Comparison of ENCODE assay signal across 29 cellular contexts in the genomic region with DNA sequence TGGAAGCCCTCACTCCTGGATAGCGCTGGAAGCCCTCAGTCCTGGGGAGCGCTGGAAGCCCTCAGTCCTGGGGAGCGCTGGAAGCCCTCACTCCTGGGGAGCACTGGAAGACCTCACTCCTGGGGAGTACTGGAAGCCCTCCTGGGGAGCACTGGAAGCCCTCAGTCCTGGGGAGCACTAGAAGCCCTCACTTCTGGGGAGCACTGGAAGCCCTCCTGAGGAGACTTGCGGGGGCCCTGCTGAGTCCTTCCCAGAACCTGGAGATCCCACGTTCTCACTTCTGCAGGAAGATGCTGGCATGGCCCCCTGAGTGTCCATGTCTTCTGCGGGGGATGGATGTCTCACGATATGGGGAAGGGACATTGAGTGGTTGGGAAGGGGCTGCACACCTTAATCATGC.
"Had no signal": no experiment of that assay in that cellular context is flagged by ENCODE, and none has a peak within 500 bp of the region (broad histone marks: within the 10 kb centered on the region; RNA-seq: fewer than 3 reads in every experiment).

No MANE protein-coding gene starts in this region.

- ATAC-seq: stimulated activated effector memory CD8-positive, alpha-beta T cell treated with anti-CD3 and anti-CD28 coated beads, Interleukin-12 subunit alpha, Interleukin-12 subunit beta, amount 100 ng/mL, for 72 hours; stimulated activated memory B cell treated with anti-CD40 and anti-IgM and Interleukin-4, amounts not matched to agents 10 μg/mL and 1 μg/mL and 100 μg/mL, for 72 hours; stimulated activated naive B cell treated with anti-CD40 and anti-IgM and Interleukin-4, amounts not matched to agents 10 μg/mL and 1 μg/mL and 100 μg/mL, for 72 hours; stimulated activated naive CD8-positive, alpha-beta T cell treated with anti-CD3 and anti-CD28 coated beads, Interleukin-15, Interleukin-2, amounts not matched to agents 100 U/mL and 50 U/mL, for 24 hours; upper lobe of right lung had no signal

- H3K4me3 ChIP-seq: stomach, suprapubic skin, testis, thoracic aorta, thyroid gland, tibial artery, tibial nerve, transverse colon, upper lobe of left lung, upper lobe of right lung, uterus, vagina had no signal

- DNase-seq: stimulated activated CD4-positive, alpha-beta T cell treated with anti-CD3 and anti-CD28 coated beads, Interleukin-2, amount 100 ng/mL, for 48 hours; stimulated activated CD4-positive, alpha-beta T cell treated with anti-CD3 and anti-CD28 coated beads, Interleukin-4, amount 100 ng/mL, for 1 hour; stimulated activated CD4-positive, alpha-beta T cell treated with anti-CD3 and anti-CD28 coated beads, Interleukin-4, amount 100 ng/mL, for 24 hours; stimulated activated CD4-positive, alpha-beta T cell treated with anti-CD3 and anti-CD28 coated beads, Interleukin-4, amount 100 ng/mL, for 4 hours; stimulated activated CD8-positive, alpha-beta memory T cell treated with anti-CD3 and anti-CD28 coated beads, Interleukin-4, amount 100 ng/mL, for 48 hours; stimulated activated naive B cell treated with anti-CD40 and anti-IgM and Interleukin-4, amounts not matched to agents 10 μg/mL and 1 μg/mL and 100 μg/mL, for 72 hours; stimulated activated naive CD4-positive, alpha-beta T cell; stimulated activated naive CD4-positive, alpha-beta T cell treated with Interleukin-2 at 50 U/mL for 16 hours; stimulated activated naive CD8-positive, alpha-beta T cell treated with anti-CD3 and anti-CD28 coated beads, Interleukin-15, amount 100 ng/mL, for 72 hours; stimulated activated naive CD8-positive, alpha-beta T cell treated with anti-CD3 and anti-CD28 coated beads, Interleukin-15, Interleukin-2, amounts not matched to agents 100 U/mL and 50 U/mL, for 24 hours; stomach; substantia nigra; testis; thyroid gland; tibial artery; transverse colon; trophoblast cell; upper lobe of left lung; upper lobe of right lung; uterus had no signal

- H3K4me3 Mint-ChIP-seq: stimulated activated effector memory CD8-positive, alpha-beta T cell treated with anti-CD3 and anti-CD28 coated beads, Interleukin-12 subunit alpha, Interleukin-12 subunit beta, amount 100 ng/mL, for 72 hours; stimulated activated memory B cell treated with anti-CD40 and anti-IgM and Interleukin-4, amounts not matched to agents 10 μg/mL and 1 μg/mL and 100 μg/mL, for 72 hours; stimulated activated naive B cell treated with anti-CD40 and anti-IgM and Interleukin-4, amounts not matched to agents 10 μg/mL and 1 μg/mL and 100 μg/mL, for 72 hours; stimulated activated naive CD8-positive, alpha-beta T cell treated with anti-CD3 and anti-CD28 coated beads, Interleukin-15, amount 100 ng/mL, for 72 hours; stimulated activated naive CD8-positive, alpha-beta T cell treated with anti-CD3 and anti-CD28 coated beads, Interleukin-15, Interleukin-2, amounts not matched to agents 100 ng/mL and 50 ng/mL, for 24 hours; type B pancreatic cell had no signal

- H3K27me3 Mint-ChIP-seq: stimulated activated memory B cell treated with anti-CD40 and anti-IgM and Interleukin-4, amounts not matched to agents 10 μg/mL and 1 μg/mL and 100 μg/mL, for 72 hours; stimulated activated naive B cell treated with anti-CD40 and anti-IgM and Interleukin-4, amounts not matched to agents 10 μg/mL and 1 μg/mL and 100 μg/mL, for 72 hours; stimulated activated naive CD8-positive, alpha-beta T cell treated with anti-CD3 and anti-CD28 coated beads, Interleukin-15, amount 100 ng/mL, for 72 hours; stimulated activated naive CD8-positive, alpha-beta T cell treated with anti-CD3 and anti-CD28 coated beads, Interleukin-15, Interleukin-2, amounts not matched to agents 100 ng/mL and 50 ng/mL, for 24 hours had no signal

- H3K36me3 ChIP-seq: stomach, suprapubic skin, thoracic aorta, thyroid gland, tibial artery, tibial nerve, transverse colon, upper lobe of left lung, upper lobe of right lung, uterus, vagina had no signal

- H3K27ac Mint-ChIP-seq: stimulated activated effector memory CD8-positive, alpha-beta T cell treated with anti-CD3 and anti-CD28 coated beads, Interleukin-12 subunit alpha, Interleukin-12 subunit beta, amount 100 ng/mL, for 72 hours; stimulated activated memory B cell treated with anti-CD40 and anti-IgM and Interleukin-4, amounts not matched to agents 10 μg/mL and 1 μg/mL and 100 μg/mL, for 72 hours; stimulated activated naive B cell treated with anti-CD40 and anti-IgM and Interleukin-4, amounts not matched to agents 10 μg/mL and 1 μg/mL and 100 μg/mL, for 72 hours; stimulated activated naive CD8-positive, alpha-beta T cell treated with anti-CD3 and anti-CD28 coated beads, Interleukin-15, amount 100 ng/mL, for 72 hours; stimulated activated naive CD8-positive, alpha-beta T cell treated with anti-CD3 and anti-CD28 coated beads, Interleukin-15, Interleukin-2, amounts not matched to agents 100 ng/mL and 50 ng/mL, for 24 hours; type B pancreatic cell had no signal

- H3K27me3 ChIP-seq: testis, thyroid gland, tibial nerve, transverse colon, upper lobe of left lung, uterus, vagina had no signal

- H3K4me1 ChIP-seq: stomach, suprapubic skin, tibial artery, tibial nerve, transverse colon, upper lobe of left lung, upper lobe of right lung, uterus, vagina had no signal

- H3K36me3 Mint-ChIP-seq: stimulated activated effector memory CD8-positive, alpha-beta T cell treated with anti-CD3 and anti-CD28 coated beads, Interleukin-12 subunit alpha, Interleukin-12 subunit beta, amount 100 ng/mL, for 72 hours; stimulated activated memory B cell treated with anti-CD40 and anti-IgM and Interleukin-4, amounts not matched to agents 10 μg/mL and 1 μg/mL and 100 μg/mL, for 72 hours; type B pancreatic cell had no signal

- FAIRE-seq: urothelium cell line had no signal

- H3K27ac ChIP-seq: stomach, suprapubic skin, testis, thoracic aorta, thyroid gland, tibial artery, tibial nerve, transverse colon, upper lobe of left lung, upper lobe of right lung, uterus, vagina had no signal

- H3K9me3 Mint-ChIP-seq: stimulated activated effector memory CD8-positive, alpha-beta T cell treated with anti-CD3 and anti-CD28 coated beads, Interleukin-12 subunit alpha, Interleukin-12 subunit beta, amount 100 ng/mL, for 72 hours; stimulated activated naive CD8-positive, alpha-beta T cell treated with anti-CD3 and anti-CD28 coated beads, Interleukin-15, amount 100 ng/mL, for 72 hours; stimulated activated naive CD8-positive, alpha-beta T cell treated with anti-CD3 and anti-CD28 coated beads, Interleukin-15, Interleukin-2, amounts not matched to agents 100 ng/mL and 50 ng/mL, for 24 hours; type B pancreatic cell had no signal

- H3K9me3 ChIP-seq: suprapubic skin, testis, thoracic aorta, thyroid gland, tibial artery, transverse colon, upper lobe of left lung, upper lobe of right lung, uterus, vagina had no signal

- H3K4me1 Mint-ChIP-seq: stimulated activated effector memory CD8-positive, alpha-beta T cell treated with anti-CD3 and anti-CD28 coated beads, Interleukin-12 subunit alpha, Interleukin-12 subunit beta, amount 100 ng/mL, for 72 hours; stimulated activated memory B cell treated with anti-CD40 and anti-IgM and Interleukin-4, amounts not matched to agents 10 μg/mL and 1 μg/mL and 100 μg/mL, for 72 hours; stimulated activated naive B cell treated with anti-CD40 and anti-IgM and Interleukin-4, amounts not matched to agents 10 μg/mL and 1 μg/mL and 100 μg/mL, for 72 hours; stimulated activated naive CD8-positive, alpha-beta T cell treated with anti-CD3 and anti-CD28 coated beads, Interleukin-15, amount 100 ng/mL, for 72 hours had no signal
